8 cellular contexts compared by ENCODE assay signal in genomic region chr18:44681039-44681595, GRCh38. TPM values are rescaled to one million over a fixed set of nuclear protein-coding genes. Genes with fewer than 3 reads are reported as not detected.
A peak's percentile ranks its signal among the peaks of the same experiment; 100 is the strongest.
DNase-seq lines count a peak whose midpoint lies in the region; ATAC-seq, FAIRE-seq and TF ChIP-seq lines count a peak whose summit lies in the region.

No MANE protein-coding gene starts in this region.

- no peaks in the 10 kb centered on the region for H4K20me1 ChIP-seq in PC-3 (ENCODE audit: low read length)

- no peaks in the 10 kb centered on the region for H3K9me2 ChIP-seq in PC-3 (replicated peaks; ENCODE audit: low read length)

- H3K27ac ChIP-seq in PC-3 (ENCODE audit: low read length) = 0 out of 2 replicates have a peak overlapping the region, but pooled peaks have one; percentile 18
- H3K27ac ChIP-seq in esophagus squamous epithelium = peak overlapping the region; percentile 90 to 95 (median 95)
- H3K27ac ChIP-seq in psoas muscle = peak overlapping the region; percentile 95

- peak overlapping the region; percentile 70 for H3K4me3 ChIP-seq in PC-3 (ENCODE audit: low read length)
- peak overlapping the region; percentile 66 to 92 (median 78) for H3K4me3 ChIP-seq in esophagus squamous epithelium
- peak overlapping the region; percentile 78 for H3K4me3 ChIP-seq in psoas muscle

- POLR2A ChIA-PET in PC-3 (lab: Charles Lee; ENCODE audit: unreplicated experiment) = interaction anchor here (0.6 kb wide), 2 partner anchors 75 to 163 kb away, joined by 6 to 11 read pairs; no protein-coding TSS in a partner anchor

- no peaks in the 10 kb centered on the region for H3F3A ChIP-seq in PC-3 (ENCODE audit: low read length, unreplicated experiment)

- H3K9ac ChIP-seq in PC-3 (ENCODE audit: low read length) = peak overlapping the region; percentile 35

- H3K9me3 ChIP-seq in PC-3 (ENCODE audit: low read length) = no peaks in the 10 kb centered on the region
- H3K9me3 ChIP-seq in esophagus squamous epithelium = no peaks in the 10 kb centered on the region
- no peaks in the 10 kb centered on the region for H3K9me3 ChIP-seq in psoas muscle

- CTCF ChIA-PET in PC-3 (lab: Charles Lee) = interaction anchor here (0.6 kb wide), 4 partner anchors 144 to 568 kb away, joined by 3 to 7 read pairs (median 4); no protein-coding TSS in a partner anchor

- H3K4me1 ChIP-seq in PC-3 (ENCODE audit: insufficient read depth, low read length) (peaks cover 11% of the 10 kb centered on the region; the same call in 1 of the 2 replicates), esophagus squamous epithelium (peaks cover 0 to 65% (median 6%) of the 10 kb centered on the region in 3 donors), psoas muscle (peaks cover 26% of the 10 kb centered on the region)

- TF ChIP-seq CTCF in PC-3 (conservative IDR thresholded peaks at IDR 0.05; ENCODE audit: low read depth, low read length) (no peak), esophagus squamous epithelium (IDR thresholded peaks at IDR 0.05) (no peak), psoas muscle (IDR thresholded peaks at IDR 0.05) (no peak)

- in situ Hi-C loops in KBM-7 (cut with MboI; ENCODE audit: low pct_unique_long_range_greater_than_20kb, low sequenced_read_pairs) = no loop called here

- TF ChIP-seq POLR2A in GM12892 (IDR thresholded peaks at IDR 0.05; ENCODE audit: low read depth, low read length) (peak; percentile 42; the same call in 1 of the 2 replicates), esophagus squamous epithelium (IDR thresholded peaks at IDR 0.05) (no peak)

- BruUV-seq in PC-3 (replicated peaks; lab: Mats Ljungman, UMichigan) = TSS peak; percentile 50

- ATAC-seq in PC-3 (no peak), psoas muscle (no peak), HG02623 (IDR thresholded peaks at IDR 0.05; ENCODE audit: unreplicated experiment) (no peak)

- DNase-seq in GM12892 (ENCODE audit: insufficient read length) (no peak), PC-3 (no peak), esophagus squamous epithelium (lab: John Stamatoyannopoulos, UW) (no peak), psoas muscle (peak in 1 of 2 donors; percentile 11), mesenteric fat pad (ENCODE audit: low spot score) (no peak), KBM-7 (no peak), 8988T (no peak)

- H3K4me2 ChIP-seq in PC-3 (ENCODE audit: low read length) = peak overlapping the region; percentile 85

- FAIRE-seq in GM12892 (lab: Jason Lieb, UNC) = peak; percentile 84

- peak overlapping the region; percentile 50 for H2AFZ ChIP-seq in PC-3 (ENCODE audit: low read length)

- WGBS in esophagus squamous epithelium, 2 donors = 7 to 9% methylated on average over 16 to 18 of the region's 18 CpGs
- 0 to 2% (median 2%) methylated on average over 18 of the region's 18 CpGs for WGBS in psoas muscle, 3 donors

- intact Hi-C loops in PC-3 (cut with micrococcal nuclease) (loop anchor here (2.0 to 5.0 kb wide), 2 partner anchors 142 to 531 kb away; no protein-coding TSS in a partner anchor), esophagus squamous epithelium (cut with DNase I) (loop anchor here (10.0 kb wide), 2 partner anchors 144 to 214 kb away; no protein-coding TSS in a partner anchor), psoas muscle (cut with DNase I) (loop anchor here (5.0 to 10.0 kb wide), 6 partner anchors 61 to 704 kb away; no protein-coding TSS in a partner anchor)

- H3K36me3 ChIP-seq in PC-3 (ENCODE audit: low read depth, low read length) (no peaks in the 10 kb centered on the region), esophagus squamous epithelium (no peaks in the 10 kb centered on the region), psoas muscle (ENCODE audit: insufficient read depth in 1 of 2, low read depth in 1 of 2) (no peaks in the 10 kb centered on the region)

- H3K79me2 ChIP-seq in PC-3 (ENCODE audit: low read length) = no peaks in the 10 kb centered on the region

- H3K27me3 ChIP-seq in PC-3 (ENCODE audit: low read length) (no peaks in the 10 kb centered on the region), esophagus squamous epithelium (peaks cover 0 to 21% (median 0%) of the 10 kb centered on the region in 4 donors), psoas muscle (ENCODE audit: insufficient read depth in 3 of 3, low read length in 2 of 3) (no peaks in the 10 kb centered on the region)

RNA-seq across cellular contexts. Expression of gene SETBP1, which starts 0.4 kb away (rescaled TPM):
- polyA plus RNA-seq in GM12892 (2012; ENCODE audit: missing spikeins) = 4.8 TPM
- total RNA-seq in PC-3 (2014; rRNA removed) (2.3 and 3.5 TPM in 2 replicates), esophagus squamous epithelium (10 to 100 TPM in 1 of 4 donors, 1 to 10 TPM in 3; 2.6 to 18.5 (median 6.4) TPM), psoas muscle (10 to 100 TPM; 10.5 to 21.0 (median 20.2) TPM), mesenteric fat pad (21.6 TPM)
- polyA plus RNA-seq in psoas muscle = 1 to 10 TPM in 2 of 3 donors, under 1 TPM in 1; 0.61 to 4.8 (median 2.5) TPM

Comparison
In these comparisons a context has a peak if more than half of its experiments do, and no peak if none do; other contexts are left out.
1. H3K27ac ChIP-seq: peak in every context shown above with its lines; median percentile 95 in esophagus squamous epithelium; 95 in psoas muscle; 18 in PC-3.